9 cellular contexts compared by ENCODE assay signal in genomic region chr16:1188781-1189189, GRCh38. TPM values are rescaled to one million over a fixed set of nuclear protein-coding genes. Genes with fewer than 3 reads are reported as not detected.
DNase-seq lines count a peak whose midpoint lies in the region; ATAC-seq, FAIRE-seq and TF ChIP-seq lines count a peak whose summit lies in the region.
"Had no signal": no experiment of that assay in that cellular context is flagged by ENCODE, and none has a peak within 500 bp of the region (broad histone marks: within the 10 kb centered on the region; RNA-seq: fewer than 3 reads in every experiment).

No MANE protein-coding gene starts in this region.

- H3K27ac Mint-ChIP-seq in activated naive CD8-positive, alpha-beta T cell treated with anti-CD3 and anti-CD28 coated beads, Interleukin-2, amount 50 U/mL, for 24 hours = no peak overlapping the region

- no peak for FAIRE-seq in GM12891 (lab: Jason Lieb, UNC)
- FAIRE-seq: endometrium had no signal

- ATAC-seq in activated naive CD8-positive, alpha-beta T cell treated with anti-CD3 and anti-CD28 coated beads, Interleukin-2, amount 50 U/mL, for 24 hours = peak; percentile 55
- peak; percentile 64 for ATAC-seq in left lobe of liver
- no peak for ATAC-seq in HG03571 (IDR thresholded peaks at IDR 0.05; ENCODE audit: unreplicated experiment)

- in situ Hi-C loops in SK-MEL-5 (cut with HindIII; ENCODE audit: low pct_unique_long_range_greater_than_20kb, low sequenced_read_pairs) = no loop called here

- H3K4me1 Mint-ChIP-seq in activated naive CD8-positive, alpha-beta T cell treated with anti-CD3 and anti-CD28 coated beads, Interleukin-2, amount 50 U/mL, for 24 hours = no peaks in the 10 kb centered on the region

- no peak overlapping the region for H3K4me3 Mint-ChIP-seq in activated naive CD8-positive, alpha-beta T cell treated with anti-CD3 and anti-CD28 coated beads, Interleukin-2, amount 50 U/mL, for 24 hours

- H3K36me3 Mint-ChIP-seq in activated naive CD8-positive, alpha-beta T cell treated with anti-CD3 and anti-CD28 coated beads, Interleukin-2, amount 50 U/mL, for 24 hours (ENCODE audit: low read depth) = no peaks in the 10 kb centered on the region

- no peaks in the 10 kb centered on the region for H3K27me3 Mint-ChIP-seq in activated naive CD8-positive, alpha-beta T cell treated with anti-CD3 and anti-CD28 coated beads, Interleukin-2, amount 50 U/mL, for 24 hours

- no peaks in the 10 kb centered on the region for H3K9me3 Mint-ChIP-seq in activated naive CD8-positive, alpha-beta T cell treated with anti-CD3 and anti-CD28 coated beads, Interleukin-2, amount 50 U/mL, for 24 hours

- TF ChIP-seq POLR2A in GM12891 (IDR thresholded peaks at IDR 0.05; ENCODE audit: low read depth, low read length) = no peak

- DNase-seq in GM12891 (ENCODE audit: insufficient read length, low spot score) (peak; percentile 74), SK-MEL-5 (ENCODE audit: low read depth, low spot score) (peak; percentile 28), left lobe of liver (ENCODE audit: low spot score) (no peak), NCI-H524 (lab: John Stamatoyannopoulos, UW) (no peak), NCI-H774 (lab: John Stamatoyannopoulos, UW) (no peak)
- peak; percentile 49 for DNase-seq in activated naive CD8-positive, alpha-beta T cell treated with anti-CD3 and anti-CD28 coated beads, Interleukin-2, amount 50 U/mL, for 24 hours
- DNase-seq in stimulated activated naive CD4-positive, alpha-beta T cell treated with Interleukin-2 at 50 U/mL for 16 hours (lab: John Stamatoyannopoulos, UW) = peak; percentile 9

TF ChIP-seq in GM12891, 5 proteins besides CTCF, POLR2A, EP300 and RAD21:
- TF ChIP-seq TAF1 (IDR thresholded peaks at IDR 0.05; ENCODE audit: low read depth, low read length) (no peak), POLR2AphosphoS5 (IDR thresholded peaks at IDR 0.05; ENCODE audit: low read depth, low read length) (no peak), POU2F2 (IDR thresholded peaks at IDR 0.05; ENCODE audit: low read depth, low read length) (no peak), PAX5 (IDR thresholded peaks at IDR 0.05; ENCODE audit: insufficient read depth, low read length, severe bottlenecking) (no peak), SPI1 (IDR thresholded peaks at IDR 0.05; ENCODE audit: low read depth, low read length) (no peak)
TF ChIP-seq in GM12891: peak in this region for 0.

RNA-seq across cellular contexts. Expression of gene CACNA1H, which starts 35.9 kb away (rescaled TPM):
- polyA plus RNA-seq in GM12891 (2012; ENCODE audit: low read depth, missing spikeins) = 0.14 TPM
- 17.4 and 17.6 TPM in 2 replicates for total RNA-seq in SK-MEL-5 (2014; rRNA removed; shearing (Covaris generic))
- polyA plus RNA-seq in SK-MEL-5 (2015; cell fraction: cytosol; rRNA removed) = 29.5 and 39.7 TPM in 2 replicates
- 62.3 and 81.7 TPM in 2 replicates for polyA plus RNA-seq in SK-MEL-5 (2015; cell fraction: nucleus; rRNA removed)
- 4.2 TPM for total RNA-seq in left lobe of liver

RNA-seq across cellular contexts. Expression of gene TPSG1, which starts 36.3 kb away (rescaled TPM):
- not detected for polyA plus RNA-seq in GM12891 (2012; ENCODE audit: low read depth, missing spikeins)
- total RNA-seq in SK-MEL-5 (2014; rRNA removed; shearing (Covaris generic)) = not detected in 2 replicates
- not detected in 2 replicates for polyA plus RNA-seq in SK-MEL-5 (2015; cell fraction: cytosol; rRNA removed)
- polyA plus RNA-seq in SK-MEL-5 (2015; cell fraction: nucleus; rRNA removed) = not detected in 2 replicates
- 0.15 TPM for total RNA-seq in left lobe of liver

RNA-seq across cellular contexts. Expression of gene TPSB2, which starts 41.2 kb away (rescaled TPM):
- not detected for polyA plus RNA-seq in GM12891 (2012; ENCODE audit: low read depth, missing spikeins)
- total RNA-seq in SK-MEL-5 (2014; rRNA removed; shearing (Covaris generic)) = not detected in 2 replicates
- not detected in 2 replicates for polyA plus RNA-seq in SK-MEL-5 (2015; cell fraction: cytosol; rRNA removed)
- polyA plus RNA-seq in SK-MEL-5 (2015; cell fraction: nucleus; rRNA removed) = not detected in 2 replicates
- total RNA-seq in left lobe of liver = 1.6 TPM

RNA-seq across cellular contexts. Expression of gene TPSAB1, which starts 51.7 kb away (rescaled TPM):
- not detected for polyA plus RNA-seq in GM12891 (2012; ENCODE audit: low read depth, missing spikeins)
- total RNA-seq in SK-MEL-5 (2014; rRNA removed; shearing (Covaris generic)) = not detected in 2 replicates
- not detected in 2 replicates for polyA plus RNA-seq in SK-MEL-5 (2015; cell fraction: cytosol; rRNA removed)
- not detected in 2 replicates for polyA plus RNA-seq in SK-MEL-5 (2015; cell fraction: nucleus; rRNA removed)
- 1.6 TPM for total RNA-seq in left lobe of liver

Comparison
In these comparisons a context has a peak if more than half of its experiments do, and no peak if none do; other contexts are left out.
1. DNase-seq: peak in GM12891 (single experiment), SK-MEL-5 (single experiment), activated naive CD8-positive, alpha-beta T cell treated with anti-CD3 and anti-CD28 coated beads, Interleukin-2, amount 50 U/mL, for 24 hours (single experiment) and stimulated activated naive CD4-positive, alpha-beta T cell treated with Interleukin-2 at 50 U/mL for 16 hours (single experiment); none in left lobe of liver (single experiment), NCI-H524 (0 of 2) and NCI-H774 (single experiment).